In the genomic region with DNA sequence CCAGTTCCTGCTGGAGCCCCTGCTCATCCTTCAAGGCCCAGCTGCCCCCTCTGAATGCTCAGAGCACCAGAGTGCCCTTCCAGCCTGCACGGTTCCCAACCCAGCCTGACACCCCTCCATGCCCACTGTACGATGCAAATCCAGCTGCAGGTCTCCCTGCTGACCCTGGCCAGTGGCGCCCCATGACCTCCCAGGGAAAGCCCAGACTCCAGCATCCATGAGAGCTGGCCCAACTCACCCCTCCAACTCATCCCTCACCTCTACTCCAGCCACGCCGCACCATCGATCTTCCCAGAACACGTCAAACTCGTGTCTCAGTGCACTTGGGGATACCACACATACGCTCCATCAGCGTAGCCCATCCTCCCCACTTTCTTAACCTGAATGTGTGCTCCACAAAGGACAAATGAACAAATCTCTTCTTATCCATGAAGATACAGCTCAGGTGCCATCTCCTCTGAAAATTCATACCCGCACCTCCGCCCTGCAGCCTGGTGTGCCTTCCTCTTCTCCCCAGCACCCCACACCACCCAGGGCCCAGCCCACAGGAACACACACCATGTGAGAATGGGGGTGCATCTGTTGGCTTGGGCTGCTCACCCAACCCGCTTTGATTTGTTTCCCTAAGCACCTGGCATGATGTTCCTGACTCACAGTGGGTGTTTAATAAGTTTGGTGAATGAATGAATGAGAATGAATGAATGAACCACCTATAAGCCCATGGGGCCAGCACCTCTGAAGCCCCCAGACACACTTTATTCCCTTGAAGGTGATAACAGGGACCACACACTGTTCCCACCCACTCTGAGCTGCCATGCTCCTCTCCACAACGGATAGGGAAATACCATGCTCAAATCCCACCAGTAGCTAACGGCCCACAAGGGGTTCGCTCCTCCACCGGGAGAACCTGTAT, we compare ENCODE assay signal across 10 cellular contexts. TPM values are rescaled to one million over a fixed set of nuclear protein-coding genes. Genes with fewer than 3 reads are reported as not detected.
DNase-seq lines count a peak whose midpoint lies in the region; ATAC-seq and TF ChIP-seq lines count a peak whose summit lies in the region.
"Had no signal": no experiment of that assay in that cellular context is flagged by ENCODE, and none has a peak within 500 bp of the region (broad histone marks: within the 10 kb centered on the region; RNA-seq: fewer than 3 reads in every experiment).

No MANE protein-coding gene starts in this region.

- DNase-seq in activated naive CD8-positive, alpha-beta T cell treated with anti-CD3 and anti-CD28 coated beads, Interleukin-2, amount 10 ng/mL, durations not matched to agents 7 days and 5 days = no peak
- DNase-seq in lower lobe of right lung (no peak), MM.1S (no peak), head of caudate nucleus (no peak)
- no peak for DNase-seq in stimulated activated CD4-positive, alpha-beta T cell treated with anti-CD3 and anti-CD28 coated beads, Interleukin-12 subunit alpha, Interleukin-12 subunit beta, amount 100 ng/mL, for 4 hours
- DNase-seq: retina, SW 1271 had no signal

- H3K4me3 ChIP-seq in HUES64 (ENCODE audit: low read length) (no peak overlapping the region), lower lobe of right lung (no peak overlapping the region), subcutaneous abdominal adipose tissue (ENCODE audit: low read depth in 1 of 5, low read length in 5 of 5) (no peak overlapping the region), MM.1S (ENCODE audit: low read length) (no peak overlapping the region)

- H3K79me2 ChIP-seq in MM.1S (ENCODE audit: low read length) = peaks cover 8% of the 10 kb centered on the region

- H3K27me3 ChIP-seq in HUES64 (ENCODE audit: insufficient read depth, low read length) = no peaks in the 10 kb centered on the region
- no peaks in the 10 kb centered on the region for H3K27me3 ChIP-seq in lower lobe of right lung (ENCODE audit: low read depth)
- H3K27me3 ChIP-seq in subcutaneous abdominal adipose tissue (ENCODE audit: control insufficient read depth in 5 of 5, insufficient read depth in 4 of 5, low read length in 5 of 5) = no peaks in the 10 kb centered on the region
- H3K27me3 ChIP-seq in MM.1S (replicated peaks; ENCODE audit: insufficient read depth, low read length) = no peaks in the 10 kb centered on the region

- intact Hi-C loops in lower lobe of right lung (cut with DNase I) (no loop called here), head of caudate nucleus (cut with DNase I) (no loop called here)

- H2AFZ ChIP-seq in MM.1S (ENCODE audit: low read length) = no peak overlapping the region

- H3K4me1 ChIP-seq in HUES64 (ENCODE audit: insufficient read depth, low read length) (peaks cover 10% of the 10 kb centered on the region), lower lobe of right lung (peaks cover 67% of the 10 kb centered on the region), subcutaneous abdominal adipose tissue (ENCODE audit: control insufficient read depth in 5 of 5, insufficient read depth in 5 of 5, low read length in 5 of 5) (peaks cover 14 to 68% (median 64%) of the 10 kb centered on the region in 5 donors), MM.1S (ENCODE audit: low read length) (peaks cover 18% of the 10 kb centered on the region)

- peak overlapping the region; percentile 64 for H3K27ac Mint-ChIP-seq in activated naive CD8-positive, alpha-beta T cell treated with anti-CD3 and anti-CD28 coated beads, Interleukin-2, amount 10 ng/mL, durations not matched to agents 7 days and 5 days

- peaks cover 12% of the 10 kb centered on the region for H3F3A ChIP-seq in MM.1S (ENCODE audit: insufficient read depth, low read length)

- H3K9ac ChIP-seq in HUES64 (ENCODE audit: low read depth, low read length) = 0 out of 2 replicates have a peak overlapping the region, but pooled peaks have one; percentile 33
- H3K9ac ChIP-seq in subcutaneous abdominal adipose tissue (ENCODE audit: low read length in 5 of 5) = peak overlapping the region in 3 of 5 donors; percentile 23 to 41 (median 32)
- no peak overlapping the region for H3K9ac ChIP-seq in MM.1S (ENCODE audit: low read length)

- H3K27me3 Mint-ChIP-seq in activated naive CD8-positive, alpha-beta T cell treated with anti-CD3 and anti-CD28 coated beads, Interleukin-2, amount 10 ng/mL, durations not matched to agents 7 days and 5 days = no peaks in the 10 kb centered on the region

- H3K36me3 ChIP-seq in HUES64 (ENCODE audit: insufficient read depth, low read length) (no peaks in the 10 kb centered on the region), lower lobe of right lung (no peaks in the 10 kb centered on the region), subcutaneous abdominal adipose tissue (ENCODE audit: control insufficient read depth in 5 of 5, insufficient read depth in 5 of 5, low read length in 5 of 5) (peaks cover 0 to 1% (median 0%) of the 10 kb centered on the region in 5 donors), MM.1S (replicated peaks; ENCODE audit: insufficient read depth, low read length) (no peaks in the 10 kb centered on the region)

- 93% methylated on average over 17 of the region's 17 CpGs for WGBS in HUES64

- H3K9me3 Mint-ChIP-seq in activated naive CD8-positive, alpha-beta T cell treated with anti-CD3 and anti-CD28 coated beads, Interleukin-2, amount 10 ng/mL, durations not matched to agents 7 days and 5 days = no peaks in the 10 kb centered on the region

- ATAC-seq in activated naive CD8-positive, alpha-beta T cell treated with anti-CD3 and anti-CD28 coated beads, Interleukin-2, amount 10 ng/mL, durations not matched to agents 7 days and 5 days (ENCODE audit: low read depth) = no peak
- ATAC-seq in lower lobe of right lung = no peak
- ATAC-seq: left colon had no signal

- no peaks in the 10 kb centered on the region for H3K9me2 ChIP-seq in MM.1S (replicated peaks; ENCODE audit: insufficient read depth, low read length)

- POLR2A ChIA-PET in activated naive CD8-positive, alpha-beta T cell treated with anti-CD3 and anti-CD28 coated beads, Interleukin-2, amount 10 ng/mL, durations not matched to agents 7 days and 5 days (lab: Charles Lee) = interaction anchor here (1.0 to 1.1 kb wide), 3 partner anchors 13 to 28 kb away, joined by 3 to 13 read pairs (median 7); partner anchors contain the start of gene MAFF

- H3K9me3 ChIP-seq in HUES64 (ENCODE audit: insufficient read depth, low read depth, low read length) = no peaks in the 10 kb centered on the region
- no peaks in the 10 kb centered on the region for H3K9me3 ChIP-seq in lower lobe of right lung
- H3K9me3 ChIP-seq in subcutaneous abdominal adipose tissue (ENCODE audit: control insufficient read depth in 5 of 5, low read length in 5 of 5) = no peaks in the 10 kb centered on the region
- H3K9me3 ChIP-seq in MM.1S (replicated peaks; ENCODE audit: insufficient read depth, low read length) = no peaks in the 10 kb centered on the region

- TF ChIP-seq CTCF in lower lobe of right lung (IDR thresholded peaks at IDR 0.05) (no peak), MM.1S (IDR thresholded peaks at IDR 0.05; ENCODE audit: low read length) (no peak)

- H3K4me3 Mint-ChIP-seq in activated naive CD8-positive, alpha-beta T cell treated with anti-CD3 and anti-CD28 coated beads, Interleukin-2, amount 10 ng/mL, durations not matched to agents 7 days and 5 days = peak overlapping the region; percentile 29

- H3K4me1 Mint-ChIP-seq in activated naive CD8-positive, alpha-beta T cell treated with anti-CD3 and anti-CD28 coated beads, Interleukin-2, amount 10 ng/mL, durations not matched to agents 7 days and 5 days = peaks cover 60% of the 10 kb centered on the region

- H3K36me3 Mint-ChIP-seq in activated naive CD8-positive, alpha-beta T cell treated with anti-CD3 and anti-CD28 coated beads, Interleukin-2, amount 10 ng/mL, durations not matched to agents 7 days and 5 days = peaks cover 7% of the 10 kb centered on the region

- no peak overlapping the region for H3K4me2 ChIP-seq in MM.1S (ENCODE audit: low read depth, low read length)

- H4K20me1 ChIP-seq in MM.1S (ENCODE audit: insufficient read depth, low read length) = no peaks in the 10 kb centered on the region

- H3K27ac ChIP-seq in HUES64 (ENCODE audit: low read depth, low read length) (no peak overlapping the region), lower lobe of right lung (peak overlapping the region; percentile 79), subcutaneous abdominal adipose tissue (ENCODE audit: low read depth, low read length) (peak overlapping the region; percentile 99), MM.1S (ENCODE audit: low read length) (no peak overlapping the region)

RNA-seq across cellular contexts. Expression of gene PLA2G6, which starts 6.2 kb away (rescaled TPM):
- 6.4 TPM for polyA plus RNA-seq in HUES64 (2013, experiment 1 of 2)
- 12.7 TPM for polyA plus RNA-seq in HUES64 (2013, experiment 2 of 2)
- 100 to 1,000 TPM in 1 of 2 experiments, 10 to 100 TPM in 1; 94.6 to 103 TPM for total RNA-seq in activated naive CD8-positive, alpha-beta T cell treated with anti-CD3 and anti-CD28 coated beads, Interleukin-2, amount 10 ng/mL, durations not matched to agents 7 days and 5 days
- 60.8 TPM for total RNA-seq in lower lobe of right lung

RNA-seq across cellular contexts. Expression of gene MAFF, which starts 26.3 kb away (rescaled TPM):
- polyA plus RNA-seq in HUES64 (2013, experiment 1 of 2) = 3.0 TPM
- 3.2 TPM for polyA plus RNA-seq in HUES64 (2013, experiment 2 of 2)
- total RNA-seq in activated naive CD8-positive, alpha-beta T cell treated with anti-CD3 and anti-CD28 coated beads, Interleukin-2, amount 10 ng/mL, durations not matched to agents 7 days and 5 days = 10 to 100 TPM; 10.8 to 12.8 TPM
- total RNA-seq in lower lobe of right lung = 41.3 TPM

Comparison
In these comparisons a context has a peak if more than half of its experiments do, and no peak if none do; other contexts are left out.
1. H3K27ac ChIP-seq: peak in lower lobe of right lung (single experiment) and subcutaneous abdominal adipose tissue (single experiment); none in HUES64 (single experiment) and MM.1S (single experiment).